Comparison of ENCODE assay signal across 14 cellular contexts in the genomic region with DNA sequence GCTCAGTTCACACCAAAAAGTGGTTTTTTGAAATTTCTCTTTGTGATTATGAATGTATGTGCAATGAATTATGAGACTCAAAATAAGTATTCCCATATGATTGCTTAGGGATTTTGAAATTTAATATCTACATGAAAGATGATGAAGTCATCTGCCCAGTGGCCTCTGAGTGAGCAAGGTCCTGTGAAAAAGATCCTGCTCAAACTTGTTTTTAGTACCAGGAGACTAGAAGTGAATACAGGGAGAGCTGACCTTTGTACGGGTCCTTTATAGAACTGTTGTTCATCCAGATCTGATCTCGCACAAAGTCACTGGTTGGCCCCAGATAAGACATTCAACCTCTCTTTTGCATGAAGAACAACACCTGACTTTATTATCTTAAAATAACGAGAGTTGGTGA.
"Had no signal": no experiment of that assay in that cellular context is flagged by ENCODE, and none has a peak within 500 bp of the region (broad histone marks: within the 10 kb centered on the region; RNA-seq: fewer than 3 reads in every experiment).

No MANE protein-coding gene starts in this region.

- H3K36me3 Mint-ChIP-seq: memory B cell had no signal

- H3K4me1 Mint-ChIP-seq: memory B cell had no signal

- H3K27me3 ChIP-seq: stomach, tibial nerve had no signal

- H3K27ac ChIP-seq: coronary artery, tibial nerve had no signal

- ATAC-seq: left lobe of liver, SK-N-SH treated with all-trans-retinoic acid at 6 μM for 48 hours had no signal

- DNase-seq: activated CD4-positive, alpha-beta T cell treated with anti-CD3 and anti-CD28 coated beads, Interleukin-2, amount 10 ng/mL, durations not matched to agents 24 days and 14 days; activated naive CD4-positive, alpha-beta T cell treated with anti-CD3 and anti-CD28 coated beads for 36 hours; effector CD4-positive, alpha-beta T cell; retina; stomach had no signal

- H3K36me3 ChIP-seq: stomach had no signal

- H3K4me3 ChIP-seq: coronary artery, skin epidermis, stomach, tibial nerve had no signal

- FAIRE-seq: astrocyte, endothelial cell of umbilical vein had no signal

- H3K9me3 ChIP-seq: stomach had no signal

- H3K4me3 Mint-ChIP-seq: activated CD4-positive, alpha-beta T cell treated with anti-CD3 and anti-CD28 coated beads, Interleukin-2, amount 10 ng/mL, durations not matched to agents 24 days and 14 days; activated naive CD4-positive, alpha-beta T cell treated with anti-CD3 and anti-CD28 coated beads for 36 hours; memory B cell; T-helper 1 cell treated with Interleukin-12 subunit alpha and Interleukin-12 subunit beta and Interleukin-4 antibody, amounts not matched to agents 30 μg/mL and 1 μg/mL, for 36 hours had no signal

- H3K27ac Mint-ChIP-seq: activated CD4-positive, alpha-beta T cell treated with anti-CD3 and anti-CD28 coated beads, Interleukin-2, amount 10 ng/mL, durations not matched to agents 24 days and 14 days; activated naive CD4-positive, alpha-beta T cell treated with anti-CD3 and anti-CD28 coated beads for 36 hours; memory B cell; T-helper 1 cell treated with Interleukin-12 subunit alpha and Interleukin-12 subunit beta and Interleukin-4 antibody, amounts not matched to agents 30 μg/mL and 1 μg/mL, for 36 hours had no signal
